Comparison of ENCODE assay signal across 26 cellular contexts in genomic region chr3:43959498-43960447, GRCh38.
DNase-seq lines count a peak whose midpoint lies in the region; ATAC-seq, FAIRE-seq and TF ChIP-seq lines count a peak whose summit lies in the region.
"Had no signal": no experiment of that assay in that cellular context is flagged by ENCODE, and none has a peak within 500 bp of the region (broad histone marks: within the 10 kb centered on the region; RNA-seq: fewer than 3 reads in every experiment).

No MANE protein-coding gene starts in this region.

- H3K14ac ChIP-seq in IMR-90 (replicated peaks; ENCODE audit: low read depth, low read length): no peak overlapping the region

- no peak for TF ChIP-seq POLR2A in IMR-90 (IDR thresholded peaks at IDR 0.05; ENCODE audit: low read depth, low read length)

- FAIRE-seq in astrocyte (lab: Jason Lieb, UNC): no peak
- FAIRE-seq: GM12878, keratinocyte, pancreas had no signal

- no peak overlapping the region for H2BK15ac ChIP-seq in IMR-90 (ENCODE audit: low read depth, low read length)

- no peak overlapping the region for H4K5ac ChIP-seq in IMR-90 (ENCODE audit: low read depth, low read length)

- H4K20me1 ChIP-seq in DOHH2 (ENCODE audit: control insufficient read depth, insufficient read depth, low read depth, low read length) (no peaks in the 10 kb centered on the region), IMR-90 (ENCODE audit: insufficient read depth, low read length) (no peaks in the 10 kb centered on the region), astrocyte (ENCODE audit: insufficient read depth, low read length) (no peaks in the 10 kb centered on the region), osteoblast (ENCODE audit: insufficient read depth, low read length) (no peaks in the 10 kb centered on the region)
- H4K20me1 ChIP-seq: BLaER1 treated with 17β-estradiol and CSF1 and Interleukin-3, amounts not matched to agents 10 nM and 100 nM had no signal

- TF ChIP-seq CTCF in DOHH2 (IDR thresholded peaks at IDR 0.05; ENCODE audit: low read depth, low read length, poor library complexity, severe bottlenecking) (no peak), IMR-90 (conservative IDR thresholded peaks at IDR 0.05; ENCODE audit: low read depth, low read length) (no peak), astrocyte (IDR thresholded peaks at IDR 0.05; ENCODE audit: insufficient read depth, low read depth, low read length) (no peak), osteoblast (IDR thresholded peaks at IDR 0.05; ENCODE audit: extremely low read depth, low read depth, low read length) (no peak)

- ATAC-seq in IMR-90 (ENCODE audit: low read depth) (no peak), GM19328 (IDR thresholded peaks at IDR 0.05; ENCODE audit: unreplicated experiment) (no peak), HG03571 (IDR thresholded peaks at IDR 0.05; ENCODE audit: unreplicated experiment) (no peak)
- ATAC-seq: GM12878, left ventricle myocardium superior, natural killer cell, Panc1, pancreas had no signal

- H3K79me2 ChIP-seq in DOHH2 (ENCODE audit: control insufficient read depth, low read length) (no peaks in the 10 kb centered on the region), astrocyte (ENCODE audit: insufficient read depth, low read length) (no peaks in the 10 kb centered on the region), osteoblast (ENCODE audit: insufficient read depth, low read length) (no peaks in the 10 kb centered on the region)

- H3K18ac ChIP-seq in IMR-90 (ENCODE audit: low read depth, low read length): no peak overlapping the region

- WGBS in IMR-90 (ENCODE audit: extremely low coverage in 2 of 2, insufficient read length in 1 of 2), 2 experiments: 56% methylated on average over 4 of the region's 10 CpGs; no CpG with 5 or more reads in 1 of the 2 experiments

- no peaks in the 10 kb centered on the region for H3K9me1 ChIP-seq in IMR-90 (ENCODE audit: insufficient read depth, low read length)

- peaks cover 2% of the 10 kb centered on the region for H3K9me3 Mint-ChIP-seq in astrocyte (ENCODE audit: unreplicated experiment)
- H3K9me3 Mint-ChIP-seq: activated B cell treated with CpG ODN at 0.5 μM for 24 hours, natural killer cell, type B pancreatic cell had no signal

- no peak overlapping the region for H3K4me3 Mint-ChIP-seq in astrocyte (ENCODE audit: unreplicated experiment)
- H3K4me3 Mint-ChIP-seq: activated B cell treated with CpG ODN at 0.5 μM for 24 hours, natural killer cell, type B pancreatic cell had no signal

- peaks cover 28% of the 10 kb centered on the region for H3K27me3 Mint-ChIP-seq in astrocyte (ENCODE audit: low read depth, unreplicated experiment)
- H3K27me3 Mint-ChIP-seq: activated B cell treated with CpG ODN at 0.5 μM for 24 hours had no signal

- no peak overlapping the region for H4K91ac ChIP-seq in IMR-90 (ENCODE audit: insufficient read depth, low read depth, low read length)

- in situ Hi-C loops in IMR-90 (cut with MboI; ENCODE audit: low sequenced_read_pairs): no loop called here

- CTCF ChIA-PET in IMR-90 (lab: Yijun Ruan, JAX): no interaction called here

- no peak overlapping the region for H4K8ac ChIP-seq in IMR-90 (ENCODE audit: low read depth in 2 of 2, low read length in 2 of 2)

- no peaks in the 10 kb centered on the region for H3K9me3 ChIP-seq in DOHH2 (ENCODE audit: control insufficient read depth, insufficient read depth, low read length)
- H3K9me3 ChIP-seq in IMR-90 (ENCODE audit: control insufficient read depth, insufficient read depth, low read length): no peaks in the 10 kb centered on the region
- no peaks in the 10 kb centered on the region for H3K9me3 ChIP-seq in astrocyte (ENCODE audit: insufficient read depth, low read depth, low read length)
- H3K9me3 ChIP-seq in osteoblast (ENCODE audit: low read depth, low read length): no peaks in the 10 kb centered on the region
- H3K9me3 ChIP-seq: BLaER1 treated with 17β-estradiol and CSF1 and Interleukin-3, amounts not matched to agents 10 nM and 100 nM; Caco-2; MG63; pancreas had no signal

- H3K36me3 ChIP-seq in DOHH2 (ENCODE audit: control insufficient read depth, low read length) (no peaks in the 10 kb centered on the region), IMR-90 (ENCODE audit: control insufficient read depth, insufficient read depth, low read length) (no peaks in the 10 kb centered on the region), astrocyte (ENCODE audit: insufficient read depth, low read length) (no peaks in the 10 kb centered on the region), osteoblast (ENCODE audit: insufficient read depth, low read length) (no peaks in the 10 kb centered on the region)
- H3K36me3 ChIP-seq: BLaER1 treated with 17β-estradiol and CSF1 and Interleukin-3, amounts not matched to agents 10 nM and 100 nM; MG63; pancreas had no signal

- H3F3A ChIP-seq in DOHH2 (ENCODE audit: control insufficient read depth, insufficient read depth): no peaks in the 10 kb centered on the region

- H3K27ac Mint-ChIP-seq in astrocyte (ENCODE audit: unreplicated experiment): peak overlapping the region; percentile 14
- H3K27ac Mint-ChIP-seq: activated B cell treated with CpG ODN at 0.5 μM for 24 hours, natural killer cell, type B pancreatic cell had no signal

- H2AK9ac ChIP-seq in IMR-90 (replicated peaks; ENCODE audit: low read depth, low read length, poor library complexity): no peak overlapping the region

- intact Hi-C loops in IMR-90 (cut with micrococcal nuclease): no loop called here

- H3K9ac ChIP-seq in IMR-90 (ENCODE audit: low read depth, low read length): no peak overlapping the region
- no peak overlapping the region for H3K9ac ChIP-seq in astrocyte (ENCODE audit: low read length)
- H3K9ac ChIP-seq: BLaER1 treated with 17β-estradiol and CSF1 and Interleukin-3, amounts not matched to agents 10 nM and 100 nM had no signal

- H3K23ac ChIP-seq in IMR-90 (ENCODE audit: low read depth, low read length): no peak overlapping the region

- BruUV-seq in IMR-90 (replicated peaks; lab: Mats Ljungman, UMichigan): no TSS peak

- DNase-seq in IMR-90 (no peak), astrocyte (ENCODE audit: low read depth) (no peak), osteoblast (ENCODE audit: insufficient read length, low spot score, missing footprints) (peak; percentile 31)
- DNase-seq in stimulated activated CD4-positive, alpha-beta T cell treated with anti-CD3 and anti-CD28 coated beads, Interleukin-4, amount 100 ng/mL, for 1 hour: no peak
- DNase-seq: activated B cell treated with CpG ODN at 0.5 μM for 24 hours; activated CD4-positive, alpha-beta T cell treated with anti-CD3 and anti-CD28 coated beads, Interleukin-2, amount 50 U/mL, for 4 hours; activated naive CD4-positive, alpha-beta T cell treated with Interleukin-2 at 50 U/mL for 16 hours; amniotic stem cell; Caco-2; glutamatergic neuron; GOT3; left ventricle myocardium superior; MG63; natural killer cell; pancreas; SHP77 treated with DMSO at 0.1 percent for 48 hours; stimulated activated CD4-positive, alpha-beta T cell treated with anti-CD3 and anti-CD28 coated beads, Interleukin-2, amount 100 ng/mL, for 24 hours had no signal

- H2BK5ac ChIP-seq in IMR-90 (ENCODE audit: low read depth, low read length, poor library complexity, severe bottlenecking): no peak overlapping the region

- H3K36me3 Mint-ChIP-seq in astrocyte (ENCODE audit: low read depth, unreplicated experiment): no peaks in the 10 kb centered on the region
- H3K36me3 Mint-ChIP-seq: natural killer cell, type B pancreatic cell had no signal

- H3K4me3 ChIP-seq in DOHH2 (ENCODE audit: low read length): no peak overlapping the region
- H3K4me3 ChIP-seq in IMR-90 (ENCODE audit: insufficient read depth, low read depth, low read length): no peak overlapping the region
- no peak overlapping the region for H3K4me3 ChIP-seq in astrocyte (ENCODE audit: insufficient read depth, low read depth, low read length)
- H3K4me3 ChIP-seq in osteoblast (ENCODE audit: insufficient read depth, low read length): no peak overlapping the region
- H3K4me3 ChIP-seq: BLaER1 treated with 17β-estradiol and CSF1 and Interleukin-3, amounts not matched to agents 10 nM and 100 nM; GM12878; MG63; pancreas; smooth muscle cell had no signal

- H3K4me1 ChIP-seq in DOHH2 (ENCODE audit: control insufficient read depth, low read length) (peaks cover 18% of the 10 kb centered on the region), IMR-90 (ENCODE audit: control insufficient read depth, insufficient read depth, low read length) (no peaks in the 10 kb centered on the region), astrocyte (ENCODE audit: insufficient read depth, low read length) (no peaks in the 10 kb centered on the region), osteoblast (ENCODE audit: insufficient read depth, low read length) (no peaks in the 10 kb centered on the region)
- H3K4me1 ChIP-seq: Caco-2, pancreas had no signal

- peaks cover 17% of the 10 kb centered on the region for H3K4me1 Mint-ChIP-seq in astrocyte (ENCODE audit: low read depth, unreplicated experiment)
- H3K4me1 Mint-ChIP-seq: activated B cell treated with CpG ODN at 0.5 μM for 24 hours, natural killer cell had no signal

- no peaks in the 10 kb centered on the region for H3K27me3 ChIP-seq in DOHH2 (ENCODE audit: control insufficient read depth, low read length)
- peaks cover 16% of the 10 kb centered on the region for H3K27me3 ChIP-seq in IMR-90 (ENCODE audit: control insufficient read depth, insufficient read depth, low read length)
- peaks cover 22% of the 10 kb centered on the region for H3K27me3 ChIP-seq in astrocyte (ENCODE audit: insufficient read depth, low read length)
- peaks cover 28% of the 10 kb centered on the region for H3K27me3 ChIP-seq in osteoblast (ENCODE audit: insufficient read depth, low read length)
- H3K27me3 ChIP-seq: BLaER1 treated with 17β-estradiol and CSF1 and Interleukin-3, amounts not matched to agents 10 nM and 100 nM; MG63; pancreas had no signal

- no peak overlapping the region for H3K27ac ChIP-seq in DOHH2 (ENCODE audit: low read depth, low read length)
- no peak overlapping the region for H3K27ac ChIP-seq in IMR-90 (ENCODE audit: insufficient read depth, low read length)
- no peak overlapping the region for H3K27ac ChIP-seq in astrocyte (ENCODE audit: low read depth, low read length)
- H3K27ac ChIP-seq in osteoblast (ENCODE audit: low read depth, low read length): no peak overlapping the region
- H3K27ac ChIP-seq: BLaER1 treated with 17β-estradiol and CSF1 and Interleukin-3, amounts not matched to agents 10 nM and 100 nM; pancreas had no signal

- TF ChIP-seq RAD21 in IMR-90 (IDR thresholded peaks at IDR 0.05; ENCODE audit: low read length): no peak

- dilution Hi-C loops in IMR-90 (cut with HindIII; ENCODE audit: low sequenced_read_pairs, unreplicated experiment): no loop called here

- no peak overlapping the region for H2BK120ac ChIP-seq in IMR-90 (ENCODE audit: low read depth, low read length)

- H3K79me1 ChIP-seq in IMR-90 (ENCODE audit: low read depth in 1 of 2, low read length in 2 of 2): no peaks in the 10 kb centered on the region

- H3K4ac ChIP-seq in IMR-90 (ENCODE audit: low read depth, low read length): no peak overlapping the region

- H2BK20ac ChIP-seq in IMR-90 (ENCODE audit: low read depth, low read length): no peak overlapping the region

- POLR2A ChIA-PET in IMR-90 (lab: Charles Lee; ENCODE audit: unreplicated experiment): no interaction called here

- no peak overlapping the region for H2AK5ac ChIP-seq in IMR-90 (ENCODE audit: low read depth, low read length)

- H3K9me2 ChIP-seq in DOHH2 (replicated peaks; ENCODE audit: control insufficient read depth, low read length): no peaks in the 10 kb centered on the region

- H3K56ac ChIP-seq in IMR-90 (ENCODE audit: extremely low read depth, insufficient read depth, low read length): no peak overlapping the region

- peak overlapping the region; percentile 0; the same call in 1 of the 2 replicates for H3K4me2 ChIP-seq in DOHH2 (ENCODE audit: low read length)
- H3K4me2 ChIP-seq in IMR-90 (ENCODE audit: low read depth, low read length): no peak overlapping the region
- H3K4me2 ChIP-seq in astrocyte (ENCODE audit: low read length): no peak overlapping the region
- H3K4me2 ChIP-seq in osteoblast (ENCODE audit: insufficient read depth, low read length): no peak overlapping the region
- H3K4me2 ChIP-seq: BLaER1 treated with 17β-estradiol and CSF1 and Interleukin-3, amounts not matched to agents 10 nM and 100 nM; smooth muscle cell had no signal

- peak overlapping the region; percentile 35 for H2AFZ ChIP-seq in IMR-90 (replicated peaks; ENCODE audit: low read length, poor library complexity)
- no peak overlapping the region for H2AFZ ChIP-seq in astrocyte (ENCODE audit: low read depth, low read length)
- no peak overlapping the region for H2AFZ ChIP-seq in osteoblast (ENCODE audit: low read length)
